ENCODE assay signal across 18 cellular contexts in genomic region chr6:117487831-117488230, GRCh38. TPM values are rescaled to one million over a fixed set of nuclear protein-coding genes. Genes with fewer than 3 reads are reported as not detected.
A peak's percentile ranks its signal among the peaks of the same experiment; 100 is the strongest.
DNase-seq lines count a peak whose midpoint lies in the region; ATAC-seq, FAIRE-seq and TF ChIP-seq lines count a peak whose summit lies in the region.
"Had no signal": no experiment of that assay in that cellular context is flagged by ENCODE, and none has a peak within 500 bp of the region (broad histone marks: within the 10 kb centered on the region; RNA-seq: fewer than 3 reads in every experiment).

No MANE protein-coding gene starts in this region.

- DNase-seq in AG09309 (ENCODE audit: low read depth) (peak; percentile 96), GM04504 (ENCODE audit: low read depth) (peak; percentile 60), cardiac fibroblast (ENCODE audit: low read depth in 2 of 2) (peak; percentile 32 to 84), iris pigment epithelial cell (ENCODE audit: low read depth) (peak; percentile 45), brain microvascular endothelial cell (no peak), H54 (ENCODE audit: insufficient read length, low spot score) (no peak), Peyer's patch (no peak)
- DNase-seq: Caco-2, KG1, NCI-H1105, NCI-H1694 treated with DMSO at 0.1 percent for 48 hours, PC-3, SHP77, SW 1271 had no signal

- TF ChIP-seq CTCF in AG09309 (IDR thresholded peaks at IDR 0.05; ENCODE audit: control insufficient read depth, insufficient read depth, low read depth, low read length, missing control alignments), result no peak
- no peak for TF ChIP-seq CTCF in cardiac fibroblast (IDR thresholded peaks at IDR 0.05; ENCODE audit: low read depth, low read length)
- no peak for TF ChIP-seq CTCF in brain microvascular endothelial cell (IDR thresholded peaks at IDR 0.05; ENCODE audit: low read depth, low read length, missing control alignments)
- TF ChIP-seq CTCF in Peyer's patch (IDR thresholded peaks at IDR 0.05), result no peak

- no peak overlapping the region for H3K27ac ChIP-seq in brain microvascular endothelial cell
- peak overlapping the region in 2 of 4 donors; percentile 45 to 46 for H3K27ac ChIP-seq in Peyer's patch
- H3K27ac ChIP-seq: HL-60 had no signal

- H3K9me3 ChIP-seq in Peyer's patch, result no peaks in the 10 kb centered on the region
- H3K9me3 ChIP-seq: Caco-2 had no signal

- H3K4me3 ChIP-seq in AG09309 (ENCODE audit: control insufficient read depth, low read depth, low read length), result no peak overlapping the region
- no peak overlapping the region for H3K4me3 ChIP-seq in cardiac fibroblast (replicated peaks in 1 of 2; ENCODE audit: low read depth in 2 of 2, low read length in 2 of 2)
- no peak overlapping the region for H3K4me3 ChIP-seq in brain microvascular endothelial cell (ENCODE audit: low read depth, low read length)
- no peak overlapping the region for H3K4me3 ChIP-seq in Peyer's patch

- TF ChIP-seq POLR2A in H54 (IDR thresholded peaks at IDR 0.05; ENCODE audit: low read depth, low read length), result no peak
- TF ChIP-seq POLR2A in Peyer's patch (IDR thresholded peaks at IDR 0.05), result no peak

- ATAC-seq in GM18868 (IDR thresholded peaks at IDR 0.05; ENCODE audit: unreplicated experiment), result no peak
- ATAC-seq: PC-3 had no signal

- no peaks in the 10 kb centered on the region for H3K27me3 ChIP-seq in brain microvascular endothelial cell (replicated peaks)
- H3K27me3 ChIP-seq in Peyer's patch, result no peaks in the 10 kb centered on the region

- FAIRE-seq in H54 (lab: Jason Lieb, UNC), result no peak
- FAIRE-seq: GM12892 had no signal

- H3K4me1 ChIP-seq in Peyer's patch, result peaks cover 0 to 4% (median 1%) of the 10 kb centered on the region in 4 donors
- H3K4me1 ChIP-seq: Caco-2 had no signal

- H3K36me3 ChIP-seq in brain microvascular endothelial cell (replicated peaks), result no peaks in the 10 kb centered on the region
- H3K36me3 ChIP-seq in Peyer's patch, result no peaks in the 10 kb centered on the region

- in situ Hi-C loops in brain microvascular endothelial cell (cut with HindIII; ENCODE audit: low pct_ligation_motif_present, low sequenced_read_pairs), result no loop called here

RNA-seq across cellular contexts. Expression of gene DCBLD1, which starts 5.4 kb away (rescaled TPM):
- 10 to 100 TPM; 19.8 to 35.0 (median 27.8) TPM for total RNA-seq in Peyer's patch
- total RNA-seq: G401 had no signal

Comparison
In these comparisons a context has a peak if more than half of its experiments do, and no peak if none do; other contexts are left out.
1. DNase-seq: peak in AG09309 (single experiment), GM04504 (single experiment), cardiac fibroblast (2 of 2) and iris pigment epithelial cell (single experiment); none in brain microvascular endothelial cell (single experiment), H54 (single experiment) and Peyer's patch (0 of 3).